Comparison of ENCODE assay signal across 16 cellular contexts in the genomic region with DNA sequence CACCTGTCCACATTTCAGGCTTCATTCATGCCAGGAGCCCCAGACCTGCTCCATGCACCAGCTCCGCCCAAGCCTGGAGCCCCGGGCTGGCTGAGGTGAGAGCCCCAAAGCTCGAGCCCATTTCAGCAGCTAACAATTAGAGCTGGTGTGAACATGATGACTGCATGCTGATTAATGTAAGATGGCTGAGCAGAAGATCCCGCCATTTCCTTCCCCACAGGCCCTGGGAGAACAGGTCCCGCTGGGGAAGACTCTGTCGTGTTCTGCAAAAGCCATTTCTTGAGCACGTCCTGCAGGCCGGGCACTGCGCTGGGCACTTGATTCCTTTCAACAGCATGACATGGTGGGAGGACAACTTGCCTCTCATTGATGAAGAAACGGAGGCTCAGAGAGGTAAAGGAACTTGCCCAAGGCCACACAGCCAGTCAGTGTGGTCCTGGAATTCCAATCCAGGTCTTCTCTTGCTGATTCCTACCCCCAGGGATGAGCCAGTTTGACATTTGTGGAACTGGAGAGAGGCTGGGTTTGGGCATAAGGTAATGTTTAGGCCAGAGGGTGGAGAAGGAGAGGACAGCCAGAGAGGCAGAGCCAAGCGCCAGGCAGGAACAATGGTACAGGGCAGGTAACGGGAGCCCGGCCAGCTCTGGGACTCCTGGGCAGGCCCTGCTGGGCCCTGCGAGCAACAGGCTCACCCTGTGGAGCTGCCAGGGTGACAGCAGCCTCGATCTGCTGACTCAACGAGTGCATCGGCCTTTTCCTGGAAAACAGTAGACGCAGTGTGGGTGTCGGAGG. TPM values are rescaled to one million over a fixed set of nuclear protein-coding genes. Genes with fewer than 3 reads are reported as not detected.
DNase-seq lines count a peak whose midpoint lies in the region; ATAC-seq and TF ChIP-seq lines count a peak whose summit lies in the region.
"Had no signal": no experiment of that assay in that cellular context is flagged by ENCODE, and none has a peak within 500 bp of the region (broad histone marks: within the 10 kb centered on the region; RNA-seq: fewer than 3 reads in every experiment).

No MANE protein-coding gene starts in this region.

- H3K4me1 ChIP-seq in IMR-90 (ENCODE audit: control insufficient read depth, insufficient read depth, low read length) (peaks cover 18% of the 10 kb centered on the region), mammary epithelial cell (ENCODE audit: insufficient read depth, low read length) (peaks cover 61% of the 10 kb centered on the region), right lobe of liver (peaks cover 0 to 70% (median 25%) of the 10 kb centered on the region in 4 donors), thoracic aorta (ENCODE audit: control insufficient read depth in 1 of 2, low read depth in 2 of 2) (peaks cover 23 to 34% of the 10 kb centered on the region in 2 donors), spleen (peaks cover 2 to 35% (median 20%) of the 10 kb centered on the region in 6 donors)
- H3K4me1 ChIP-seq: BE2C had no signal

- no peaks in the 10 kb centered on the region for H3K4me1 Mint-ChIP-seq in activated T-helper 1 cell treated with anti-CD3 and anti-CD28 coated beads, Interleukin-12 subunit alpha, Interleukin-12 subunit beta, Interleukin-2, Interleukin-4 antibody, amounts not matched to agents 30 ng/mL and 10 ng/mL and 1 ng/mL, durations not matched to agents 14 hours and 24 hours and 36 hours (ENCODE audit: low read depth)
- H3K4me1 Mint-ChIP-seq: activated naive CD4-positive, alpha-beta T cell treated with anti-CD3 and anti-CD28 coated beads, Interleukin-2, amount 10 ng/mL, durations not matched to agents 7 days and 5 days had no signal

- DNase-seq in IMR-90 (no peak), mammary epithelial cell (no peak), right lobe of liver (peak; percentile 87 to 97 (median 93)), thoracic aorta (ENCODE audit: low spot score) (no peak), spleen (no peak), RPMI8226 (no peak), lower leg skin (ENCODE audit: low spot score in 2 of 2) (no peak)
- no peak for DNase-seq in activated T-helper 1 cell treated with anti-CD3 and anti-CD28 coated beads, Interleukin-12 subunit alpha, Interleukin-12 subunit beta, Interleukin-2, Interleukin-4 antibody, amounts not matched to agents 30 ng/mL and 10 ng/mL and 1 ng/mL, durations not matched to agents 14 hours and 24 hours and 36 hours (ENCODE audit: low spot score)
- DNase-seq: activated naive CD4-positive, alpha-beta T cell treated with anti-CD3 and anti-CD28 coated beads, Interleukin-2, amount 10 ng/mL, durations not matched to agents 7 days and 5 days; BE2C; dermis blood vessel endothelial cell; DMS153; left ventricle myocardium superior; naive thymus-derived CD8-positive, alpha-beta T cell; NCI-H1930; NCI-H524 treated with DMSO at 0.1 percent for 48 hours had no signal

- H2BK15ac ChIP-seq in IMR-90 (ENCODE audit: low read depth, low read length) = peak overlapping the region; percentile 25; the same call in 1 of the 3 replicates

- peak overlapping the region; percentile 45; the same call in 1 of the 2 replicates for H2BK120ac ChIP-seq in IMR-90 (ENCODE audit: low read depth, low read length)

- H2BK20ac ChIP-seq in IMR-90 (ENCODE audit: low read depth, low read length) = peak overlapping the region; percentile 78

- H3K9ac ChIP-seq in IMR-90 (ENCODE audit: low read depth, low read length) = no peak overlapping the region
- no peak overlapping the region for H3K9ac ChIP-seq in mammary epithelial cell (ENCODE audit: insufficient read depth, low read length)

- no peak overlapping the region for H3K23ac ChIP-seq in IMR-90 (ENCODE audit: low read depth, low read length)

- H3K79me1 ChIP-seq in IMR-90 (ENCODE audit: low read depth in 1 of 2, low read length in 2 of 2) = peaks cover 5 to 19% of the 10 kb centered on the region in 2 experiments; a peak in 3 of 4 replicates

- H3K9me3 ChIP-seq in IMR-90 (ENCODE audit: control insufficient read depth, insufficient read depth, low read length) (no peaks in the 10 kb centered on the region), mammary epithelial cell (replicated peaks; ENCODE audit: insufficient read depth, low read length) (no peaks in the 10 kb centered on the region), right lobe of liver (no peaks in the 10 kb centered on the region), thoracic aorta (no peaks in the 10 kb centered on the region), spleen (no peaks in the 10 kb centered on the region)
- H3K9me3 ChIP-seq: BE2C had no signal

- no peak overlapping the region for H2BK5ac ChIP-seq in IMR-90 (ENCODE audit: low read depth, low read length, poor library complexity, severe bottlenecking)

- H3K4ac ChIP-seq in IMR-90 (ENCODE audit: low read depth, low read length) = peak overlapping the region; percentile 49

- no peaks in the 10 kb centered on the region for H3K36me3 ChIP-seq in IMR-90 (ENCODE audit: control insufficient read depth, insufficient read depth, low read length)
- no peaks in the 10 kb centered on the region for H3K36me3 ChIP-seq in mammary epithelial cell (ENCODE audit: insufficient read depth, low read length)
- H3K36me3 ChIP-seq in right lobe of liver = no peaks in the 10 kb centered on the region
- H3K36me3 ChIP-seq in thoracic aorta = no peaks in the 10 kb centered on the region
- H3K36me3 ChIP-seq in spleen = no peaks in the 10 kb centered on the region
- H3K36me3 ChIP-seq: BE2C had no signal

- TF ChIP-seq RAD21 in IMR-90 (IDR thresholded peaks at IDR 0.05; ENCODE audit: low read length) = no peak

- H3K14ac ChIP-seq in IMR-90 (replicated peaks; ENCODE audit: low read depth, low read length) = no peak overlapping the region

- CTCF ChIA-PET in IMR-90 (lab: Yijun Ruan, JAX) (interaction anchor here (0.5 to 0.6 kb wide), 2 partner anchors 50 to 382 kb away, joined by 4 read pairs; no protein-coding TSS in a partner anchor), mammary epithelial cell (lab: Charles Lee; ENCODE audit: low non-redundant PET) (no interaction called here)

- H4K20me1 ChIP-seq in IMR-90 (ENCODE audit: insufficient read depth, low read length) (no peaks in the 10 kb centered on the region), mammary epithelial cell (ENCODE audit: insufficient read depth, low read length) (no peaks in the 10 kb centered on the region)

- ATAC-seq in IMR-90 (ENCODE audit: low read depth) (no peak), right lobe of liver (peak; percentile 68 to 75 (median 73)), thoracic aorta (ENCODE audit: insufficient number of reproducible peaks, low FRiP score, low read depth) (no peak)
- ATAC-seq: naive thymus-derived CD8-positive, alpha-beta T cell had no signal

- H3K4me2 ChIP-seq in IMR-90 (ENCODE audit: low read depth, low read length) (no peak overlapping the region), mammary epithelial cell (ENCODE audit: insufficient read depth, low read depth, low read length) (peak overlapping the region; percentile 50)

- H2AK9ac ChIP-seq in IMR-90 (replicated peaks; ENCODE audit: low read depth, low read length, poor library complexity) = peak overlapping the region; percentile 25

- no peak overlapping the region for H4K8ac ChIP-seq in IMR-90 (ENCODE audit: low read depth in 2 of 2, low read length in 2 of 2)

- H3K4me3 ChIP-seq in IMR-90 (ENCODE audit: insufficient read depth, low read depth, low read length) (no peak overlapping the region), mammary epithelial cell (replicated peaks in 1 of 3; ENCODE audit: insufficient read depth in 1 of 3, low read depth in 2 of 3, low read length in 3 of 3) (no peak overlapping the region), right lobe of liver (no peak overlapping the region), thoracic aorta (no peak overlapping the region), spleen (no peak overlapping the region), lower leg skin (ENCODE audit: low read depth, poor library complexity, severe bottlenecking) (no peak overlapping the region)

- H3K56ac ChIP-seq in IMR-90 (ENCODE audit: extremely low read depth, insufficient read depth, low read length) = no peak overlapping the region

- H4K5ac ChIP-seq in IMR-90 (ENCODE audit: low read depth, low read length) = no peak overlapping the region

- TF ChIP-seq CTCF in IMR-90 (conservative IDR thresholded peaks at IDR 0.05; ENCODE audit: low read depth, low read length) (no peak), mammary epithelial cell (conservative IDR thresholded peaks at IDR 0.05 in 1 of 2, IDR thresholded peaks at IDR 0.05 in 1 of 2; ENCODE audit: extremely low read depth in 1 of 2, insufficient read depth in 1 of 2, low read depth in 1 of 2, low read length in 2 of 2) (no peak), right lobe of liver (IDR thresholded peaks at IDR 0.05) (no peak), thoracic aorta (IDR thresholded peaks at IDR 0.05) (no peak), spleen (IDR thresholded peaks at IDR 0.05 in 8 of 11, conservative IDR thresholded peaks at IDR 0.05 in 3 of 11) (no peak), lower leg skin (IDR thresholded peaks at IDR 0.05) (no peak)

- WGBS in IMR-90 (ENCODE audit: extremely low coverage in 2 of 2, insufficient read length in 1 of 2), 2 experiments = 92% methylated on average over 9 of the region's 19 CpGs; no CpG with 5 or more reads in 1 of the 2 experiments
- WGBS in mammary epithelial cell (ENCODE audit: low coverage, missing lambda C conversion rate) = 62% methylated on average over 9 of the region's 19 CpGs
- 23% methylated on average over 7 of the region's 19 CpGs for WGBS in right lobe of liver (ENCODE audit: insufficient coverage, low coverage, low lambda C conversion rate, missing lambda C conversion rate)
- WGBS in spleen, 5 donors = 82 to 90% (median 86%) methylated on average over 18 to 19 of the region's 19 CpGs
- 50 to 81% methylated on average over 19 of the region's 19 CpGs for WGBS in lower leg skin, 2 donors

- H3K9me1 ChIP-seq in IMR-90 (ENCODE audit: insufficient read depth, low read length) = peaks cover 5% of the 10 kb centered on the region

- H2AFZ ChIP-seq in IMR-90 (replicated peaks; ENCODE audit: low read length, poor library complexity) (no peak overlapping the region), mammary epithelial cell (ENCODE audit: low read depth, low read length) (peak overlapping the region; percentile 11)

- H3K27me3 ChIP-seq in IMR-90 (ENCODE audit: control insufficient read depth, insufficient read depth, low read length) (no peaks in the 10 kb centered on the region), mammary epithelial cell (ENCODE audit: insufficient read depth, low read length) (no peaks in the 10 kb centered on the region), right lobe of liver (no peaks in the 10 kb centered on the region), thoracic aorta (replicated peaks; ENCODE audit: insufficient read depth) (no peaks in the 10 kb centered on the region), spleen (replicated peaks in 1 of 7) (peaks cover 0 to 9% (median 0%) of the 10 kb centered on the region in 7 donors)
- H3K27me3 ChIP-seq: BE2C had no signal

- H3K27ac ChIP-seq in IMR-90 (ENCODE audit: insufficient read depth, low read length) (no peak overlapping the region), mammary epithelial cell (ENCODE audit: insufficient read depth, low read depth, low read length) (peak overlapping the region; percentile 2), right lobe of liver (peak overlapping the region in 2 of 3 donors; percentile 18 to 95), thoracic aorta (peak overlapping the region; percentile 24 to 94), spleen (no peak overlapping the region)

- peak overlapping the region; percentile 75 for H2AK5ac ChIP-seq in IMR-90 (ENCODE audit: low read depth, low read length)

- intact Hi-C loops in IMR-90 (cut with micrococcal nuclease) (loop anchor here (5.0 kb wide), 1 partner anchor 387 kb away; no protein-coding TSS in a partner anchor), mammary epithelial cell (cut with micrococcal nuclease) (no loop called here), right lobe of liver (cut with DNase I) (loop anchor here in 1 of 2 donors (5.0 kb wide), 1 partner anchor 42 kb away; no protein-coding TSS in a partner anchor), spleen (cut with DNase I; ENCODE audit: low total_unique reads) (no loop called here), lower leg skin (cut with DNase I; ENCODE audit: low total_unique reads) (no loop called here)
- intact Hi-C loops in activated T-helper 1 cell treated with anti-CD3 and anti-CD28 coated beads, Interleukin-12 subunit alpha, Interleukin-12 subunit beta, Interleukin-2, Interleukin-4 antibody, amounts not matched to agents 30 ng/mL and 10 ng/mL and 1 ng/mL, durations not matched to agents 14 hours and 24 hours and 36 hours (cut with micrococcal nuclease) = no loop called here

- H3K18ac ChIP-seq in IMR-90 (ENCODE audit: low read depth, low read length) = no peak overlapping the region

- TF ChIP-seq POLR2A in IMR-90 (IDR thresholded peaks at IDR 0.05; ENCODE audit: low read depth, low read length) = no peak
- peak; percentile 11 for TF ChIP-seq POLR2A in right lobe of liver (IDR thresholded peaks at IDR 0.05)
- no peak for TF ChIP-seq POLR2A in spleen (IDR thresholded peaks at IDR 0.05)
- no peak for TF ChIP-seq POLR2A in lower leg skin (IDR thresholded peaks at IDR 0.05)

- H4K91ac ChIP-seq in IMR-90 (ENCODE audit: insufficient read depth, low read depth, low read length) = peak overlapping the region; percentile 31; the same call in 1 of the 2 replicates

- in situ Hi-C loops in IMR-90 (cut with MboI; ENCODE audit: low sequenced_read_pairs) = loop anchor here (5.0 to 25.0 kb wide), 2 partner anchors 107 to 397 kb away; no protein-coding TSS in a partner anchor
- in situ Hi-C loops in mammary epithelial cell (cut with MboI; ENCODE audit: low sequenced_read_pairs in 2 of 2) = loop anchor here in 1 of 2 donors (5.0 kb wide), 1 partner anchor 37 kb away; no protein-coding TSS in a partner anchor

- dilution Hi-C loops in IMR-90 (cut with HindIII; ENCODE audit: low sequenced_read_pairs, unreplicated experiment) = no loop called here
- dilution Hi-C loops in mammary epithelial cell (cut with HindIII; ENCODE audit: low sequenced_read_pairs) = no loop called here

- no peaks in the 10 kb centered on the region for H3K79me2 ChIP-seq in mammary epithelial cell (ENCODE audit: insufficient read depth, low read length)

- no peaks in the 10 kb centered on the region for H3K36me3 Mint-ChIP-seq in activated T-helper 1 cell treated with anti-CD3 and anti-CD28 coated beads, Interleukin-12 subunit alpha, Interleukin-12 subunit beta, Interleukin-2, Interleukin-4 antibody, amounts not matched to agents 30 ng/mL and 10 ng/mL and 1 ng/mL, durations not matched to agents 14 hours and 24 hours and 36 hours (ENCODE audit: low read depth)
- H3K36me3 Mint-ChIP-seq: activated naive CD4-positive, alpha-beta T cell treated with anti-CD3 and anti-CD28 coated beads, Interleukin-2, amount 10 ng/mL, durations not matched to agents 7 days and 5 days; naive thymus-derived CD8-positive, alpha-beta T cell had no signal

- H3K9me3 Mint-ChIP-seq in activated T-helper 1 cell treated with anti-CD3 and anti-CD28 coated beads, Interleukin-12 subunit alpha, Interleukin-12 subunit beta, Interleukin-2, Interleukin-4 antibody, amounts not matched to agents 30 ng/mL and 10 ng/mL and 1 ng/mL, durations not matched to agents 14 hours and 24 hours and 36 hours = no peaks in the 10 kb centered on the region
- H3K9me3 Mint-ChIP-seq: activated naive CD4-positive, alpha-beta T cell treated with anti-CD3 and anti-CD28 coated beads, Interleukin-2, amount 10 ng/mL, durations not matched to agents 7 days and 5 days; naive thymus-derived CD8-positive, alpha-beta T cell had no signal

- no peak overlapping the region for H3K4me3 Mint-ChIP-seq in activated T-helper 1 cell treated with anti-CD3 and anti-CD28 coated beads, Interleukin-12 subunit alpha, Interleukin-12 subunit beta, Interleukin-2, Interleukin-4 antibody, amounts not matched to agents 30 ng/mL and 10 ng/mL and 1 ng/mL, durations not matched to agents 14 hours and 24 hours and 36 hours
- H3K4me3 Mint-ChIP-seq: activated naive CD4-positive, alpha-beta T cell treated with anti-CD3 and anti-CD28 coated beads, Interleukin-2, amount 10 ng/mL, durations not matched to agents 7 days and 5 days; naive thymus-derived CD8-positive, alpha-beta T cell had no signal

- no TSS peak for BruUV-seq in IMR-90 (replicated peaks; lab: Mats Ljungman, UMichigan)
- no TSS peak for BruUV-seq in mammary epithelial cell (replicated peaks; lab: Mats Ljungman, UMichigan)

- POLR2A ChIA-PET in IMR-90 (lab: Charles Lee; ENCODE audit: unreplicated experiment) = no interaction called here

- H3K27ac Mint-ChIP-seq in activated T-helper 1 cell treated with anti-CD3 and anti-CD28 coated beads, Interleukin-12 subunit alpha, Interleukin-12 subunit beta, Interleukin-2, Interleukin-4 antibody, amounts not matched to agents 30 ng/mL and 10 ng/mL and 1 ng/mL, durations not matched to agents 14 hours and 24 hours and 36 hours = no peak overlapping the region
- H3K27ac Mint-ChIP-seq: activated naive CD4-positive, alpha-beta T cell treated with anti-CD3 and anti-CD28 coated beads, Interleukin-2, amount 10 ng/mL, durations not matched to agents 7 days and 5 days; naive thymus-derived CD8-positive, alpha-beta T cell had no signal

- peaks cover 2% of the 10 kb centered on the region for H3K27me3 Mint-ChIP-seq in activated T-helper 1 cell treated with anti-CD3 and anti-CD28 coated beads, Interleukin-12 subunit alpha, Interleukin-12 subunit beta, Interleukin-2, Interleukin-4 antibody, amounts not matched to agents 30 ng/mL and 10 ng/mL and 1 ng/mL, durations not matched to agents 14 hours and 24 hours and 36 hours (ENCODE audit: insufficient read depth)

RNA-seq across cellular contexts. Expression of a gene that starts 28.1 kb away (rescaled TPM):
- total RNA-seq in IMR-90 (2012; rRNA removed) (22.5 and 24.0 TPM in 2 replicates), mammary epithelial cell (100 to 1,000 TPM in 1 of 2 donors, 10 to 100 TPM in 1; 77.3 to 181 TPM), right lobe of liver (10 to 100 TPM in 4 of 6 experiments, 1 to 10 TPM in 2; 6.0 to 14.7 (median 10.8) TPM), thoracic aorta (10 to 100 TPM; 20.3 to 32.9 TPM), spleen (10 to 100 TPM; 10.6 to 35.7 (median 17.1) TPM), lower leg skin (10 to 100 TPM; 63.6 to 83.8 (median 68.8) TPM)
- polyA plus RNA-seq in IMR-90 (2012; rRNA removed) (72.6 and 82.5 TPM in 2 replicates), mammary epithelial cell (91.7 TPM), spleen (1 to 10 TPM; 2.0 to 7.4 (median 2.6) TPM)
- 65.8 and 89.5 TPM in 2 replicates for polyA plus RNA-seq in IMR-90 (2012; cell fraction: cytosol; rRNA removed)
- 96.5 and 215 TPM in 2 replicates for polyA plus RNA-seq in IMR-90 (2012; cell fraction: nucleus; rRNA removed; ENCODE audit: low replicate concordance)
- 181 TPM for polyA minus RNA-seq in mammary epithelial cell
- total RNA-seq in activated T-helper 1 cell treated with anti-CD3 and anti-CD28 coated beads, Interleukin-12 subunit alpha, Interleukin-12 subunit beta, Interleukin-2, Interleukin-4 antibody, amounts not matched to agents 30 ng/mL and 10 ng/mL and 1 ng/mL, durations not matched to agents 14 hours and 24 hours and 36 hours = not detected in 2 replicates
- total RNA-seq: naive thymus-derived CD8-positive, alpha-beta T cell had no signal
- polyA plus RNA-seq: naive thymus-derived CD8-positive, alpha-beta T cell had no signal

RNA-seq across cellular contexts. Expression of a gene that starts 28.5 kb away (rescaled TPM):
- total RNA-seq in IMR-90 (2012; rRNA removed) (3.3 and 4.5 TPM in 2 replicates), mammary epithelial cell (1 to 10 TPM; 3.0 to 3.5 TPM), right lobe of liver (1 to 10 TPM in 4 of 6 experiments, under 1 TPM in 2; 0.31 to 2.8 (median 1.5) TPM), thoracic aorta (1 to 10 TPM; 8.1 to 8.5 TPM), spleen (10 to 100 TPM in 1 of 7 donors, 1 to 10 TPM in 6; 3.5 to 12.9 (median 8.0) TPM), lower leg skin (10 to 100 TPM; 45.7 to 63.1 (median 48.5) TPM)
- polyA plus RNA-seq in IMR-90 (2012; rRNA removed) (16.8 and 17.2 TPM in 2 replicates), mammary epithelial cell (4.0 TPM), spleen (1 to 10 TPM; 4.8 to 7.7 (median 6.4) TPM)
- 13.6 and 18.3 TPM in 2 replicates for polyA plus RNA-seq in IMR-90 (2012; cell fraction: cytosol; rRNA removed)
- polyA plus RNA-seq in IMR-90 (2012; cell fraction: nucleus; rRNA removed; ENCODE audit: low replicate concordance) = 34.8 and 65.2 TPM in 2 replicates
- polyA minus RNA-seq in mammary epithelial cell = 2.0 TPM
- total RNA-seq in activated T-helper 1 cell treated with anti-CD3 and anti-CD28 coated beads, Interleukin-12 subunit alpha, Interleukin-12 subunit beta, Interleukin-2, Interleukin-4 antibody, amounts not matched to agents 30 ng/mL and 10 ng/mL and 1 ng/mL, durations not matched to agents 14 hours and 24 hours and 36 hours = 7.9 and 11.2 TPM in 2 replicates

RNA-seq across cellular contexts. Expression of a gene that starts 53.0 kb away (rescaled TPM):
- total RNA-seq in IMR-90 (2012; rRNA removed) = 3.2 and 3.3 TPM in 2 replicates
- polyA plus RNA-seq in IMR-90 (2012; rRNA removed) = 5.8 and 7.5 TPM in 2 replicates
- polyA plus RNA-seq in IMR-90 (2012; cell fraction: cytosol; rRNA removed) = 3.2 and 10.3 TPM in 2 replicates
- polyA plus RNA-seq in IMR-90 (2012; cell fraction: nucleus; rRNA removed; ENCODE audit: low replicate concordance) = 3.8 and 21.9 TPM in 2 replicates
- total RNA-seq in mammary epithelial cell = 10 to 100 TPM; 13.3 to 14.8 TPM
- polyA plus RNA-seq in mammary epithelial cell = 4.6 TPM
- polyA minus RNA-seq in mammary epithelial cell = 5.6 TPM
- total RNA-seq in right lobe of liver = 1 to 10 TPM; 2.2 to 4.4 (median 3.1) TPM
- 10 to 100 TPM in 1 of 2 donors, 1 to 10 TPM in 1; 9.3 to 14.6 TPM for total RNA-seq in thoracic aorta
- 1 to 10 TPM; 4.0 to 7.6 (median 5.3) TPM for total RNA-seq in spleen
- polyA plus RNA-seq in spleen = 1 to 10 TPM; 2.1 to 6.1 (median 2.2) TPM
- 3.8 and 4.1 TPM in 2 replicates for total RNA-seq in activated T-helper 1 cell treated with anti-CD3 and anti-CD28 coated beads, Interleukin-12 subunit alpha, Interleukin-12 subunit beta, Interleukin-2, Interleukin-4 antibody, amounts not matched to agents 30 ng/mL and 10 ng/mL and 1 ng/mL, durations not matched to agents 14 hours and 24 hours and 36 hours
- 10 to 100 TPM in 2 of 4 donors, 1 to 10 TPM in 2; 6.0 to 17.2 (median 10.4) TPM for total RNA-seq in lower leg skin

Comparison
In these comparisons a context has a peak if more than half of its experiments do, and no peak if none do; other contexts are left out.
1. ATAC-seq: peak in right lobe of liver (4 of 4); none in IMR-90 (single experiment) and thoracic aorta (single experiment).
2. DNase-seq: peak in right lobe of liver (3 of 3); none in IMR-90 (single experiment), mammary epithelial cell (single experiment), thoracic aorta (single experiment), spleen (single experiment), activated T-helper 1 cell treated with anti-CD3 and anti-CD28 coated beads, Interleukin-12 subunit alpha, Interleukin-12 subunit beta, Interleukin-2, Interleukin-4 antibody, amounts not matched to agents 30 ng/mL and 10 ng/mL and 1 ng/mL, durations not matched to agents 14 hours and 24 hours and 36 hours (single experiment), RPMI8226 (single experiment) and lower leg skin (0 of 2).
3. H3K27ac ChIP-seq: peak in mammary epithelial cell (single experiment), right lobe of liver (2 of 3) and thoracic aorta (2 of 2); none in IMR-90 (single experiment) and spleen (0 of 8).